In the genomic region with DNA sequence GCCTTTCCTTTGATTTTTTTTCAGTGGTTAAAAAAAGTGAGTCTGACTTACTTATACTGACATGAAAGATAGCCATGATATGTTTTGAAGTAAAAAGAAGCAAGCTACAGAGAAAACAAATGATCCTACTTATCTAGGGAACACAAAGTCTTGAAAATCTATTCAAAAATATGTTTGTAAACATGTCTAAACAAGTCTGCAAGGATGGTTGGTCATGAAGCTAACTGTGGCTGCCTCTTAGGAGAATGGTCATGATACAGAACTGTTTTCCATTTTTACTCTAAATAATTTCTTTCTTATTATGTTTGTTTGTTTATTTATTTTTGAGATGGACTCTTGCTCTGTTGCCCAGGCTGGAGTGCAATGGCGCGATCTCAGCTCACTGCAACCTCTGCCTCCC, we compare ENCODE assay signal across 28 cellular contexts. TPM values are rescaled to one million over a fixed set of nuclear protein-coding genes. Genes with fewer than 3 reads are reported as not detected.
"Had no signal": no experiment of that assay in that cellular context is flagged by ENCODE, and none has a peak within 500 bp of the region (broad histone marks: within the 10 kb centered on the region; RNA-seq: fewer than 3 reads in every experiment).

No MANE protein-coding gene starts in this region.

- H3K4me1 Mint-ChIP-seq: activated B cell treated with CpG ODN at 0.5 μM for 24 hours; activated CD4-positive, alpha-beta T cell treated with anti-CD3 and anti-CD28 coated beads, Interleukin-2, amount 10 ng/mL, durations not matched to agents 24 days and 14 days; activated CD8-positive, alpha-beta memory T cell treated with anti-CD3 and anti-CD28 coated beads, Interleukin-2, amount 10 ng/mL, durations not matched to agents 7 days and 5 days; activated naive CD4-positive, alpha-beta T cell treated with anti-CD3 and anti-CD28 coated beads, Interleukin-2, amount 50 U/mL, for 24 hours had no signal

- H3K36me3 Mint-ChIP-seq: activated CD8-positive, alpha-beta memory T cell treated with anti-CD3 and anti-CD28 coated beads, Interleukin-2, amount 10 ng/mL, durations not matched to agents 7 days and 5 days; activated naive CD4-positive, alpha-beta T cell treated with anti-CD3 and anti-CD28 coated beads, Interleukin-2, amount 50 U/mL, for 24 hours; brain had no signal

- H3K4me3 Mint-ChIP-seq: activated B cell treated with CpG ODN at 0.5 μM for 24 hours; activated CD4-positive, alpha-beta T cell treated with anti-CD3 and anti-CD28 coated beads, Interleukin-2, amount 10 ng/mL, durations not matched to agents 24 days and 14 days; activated CD8-positive, alpha-beta memory T cell treated with anti-CD3 and anti-CD28 coated beads, Interleukin-2, amount 10 ng/mL, durations not matched to agents 7 days and 5 days; activated naive CD4-positive, alpha-beta T cell treated with anti-CD3 and anti-CD28 coated beads, Interleukin-2, amount 50 U/mL, for 24 hours; activated T-cell treated with anti-CD3 and anti-CD28 coated beads, Interleukin-2, amount 50 U/mL, for 24 hours; activated T-helper 1 cell treated with anti-CD3 and anti-CD28 coated beads, Interleukin-12 subunit alpha, Interleukin-12 subunit beta, Interleukin-2, Interleukin-4 antibody, amounts not matched to agents 30 ng/mL and 10 ng/mL and 1 ng/mL, durations not matched to agents 14 hours and 24 hours and 36 hours; brain; T-helper 1 cell treated with Interleukin-12 subunit alpha and Interleukin-12 subunit beta and Interleukin-4 antibody, amounts not matched to agents 30 μg/mL and 1 μg/mL, for 36 hours had no signal

- H3K9me3 ChIP-seq: MG63, Peyer's patch had no signal

- H3K9me3 Mint-ChIP-seq: activated B cell treated with CpG ODN at 0.5 μM for 24 hours; activated CD4-positive, alpha-beta T cell treated with anti-CD3 and anti-CD28 coated beads, Interleukin-2, amount 10 ng/mL, durations not matched to agents 24 days and 14 days; activated naive CD4-positive, alpha-beta T cell treated with anti-CD3 and anti-CD28 coated beads, Interleukin-2, amount 50 U/mL, for 24 hours; activated T-cell treated with anti-CD3 and anti-CD28 coated beads, Interleukin-2, amount 50 U/mL, for 24 hours; activated T-helper 1 cell treated with anti-CD3 and anti-CD28 coated beads, Interleukin-12 subunit alpha, Interleukin-12 subunit beta, Interleukin-2, Interleukin-4 antibody, amounts not matched to agents 30 ng/mL and 10 ng/mL and 1 ng/mL, durations not matched to agents 14 hours and 24 hours and 36 hours; brain; T-helper 1 cell treated with Interleukin-12 subunit alpha and Interleukin-12 subunit beta and Interleukin-4 antibody, amounts not matched to agents 30 μg/mL and 1 μg/mL, for 36 hours had no signal

- H3K4me3 ChIP-seq: MG63, Peyer's patch had no signal

- H3K27ac Mint-ChIP-seq: activated B cell treated with CpG ODN at 0.5 μM for 24 hours; activated CD4-positive, alpha-beta T cell treated with anti-CD3 and anti-CD28 coated beads, Interleukin-2, amount 10 ng/mL, durations not matched to agents 24 days and 14 days; activated CD8-positive, alpha-beta memory T cell treated with anti-CD3 and anti-CD28 coated beads, Interleukin-2, amount 10 ng/mL, durations not matched to agents 7 days and 5 days; activated naive CD4-positive, alpha-beta T cell treated with anti-CD3 and anti-CD28 coated beads, Interleukin-2, amount 50 U/mL, for 24 hours; activated T-cell treated with anti-CD3 and anti-CD28 coated beads, Interleukin-2, amount 50 U/mL, for 24 hours; activated T-helper 1 cell treated with anti-CD3 and anti-CD28 coated beads, Interleukin-12 subunit alpha, Interleukin-12 subunit beta, Interleukin-2, Interleukin-4 antibody, amounts not matched to agents 30 ng/mL and 10 ng/mL and 1 ng/mL, durations not matched to agents 14 hours and 24 hours and 36 hours; brain; T-helper 1 cell treated with Interleukin-12 subunit alpha and Interleukin-12 subunit beta and Interleukin-4 antibody, amounts not matched to agents 30 μg/mL and 1 μg/mL, for 36 hours had no signal

- H3K27ac ChIP-seq: Peyer's patch had no signal

- ATAC-seq: activated CD8-positive, alpha-beta memory T cell treated with anti-CD3 and anti-CD28 coated beads, Interleukin-2, amount 10 ng/mL, durations not matched to agents 7 days and 5 days had no signal

- DNase-seq: activated B cell treated with CpG ODN at 0.5 μM for 24 hours; activated CD4-positive, alpha-beta T cell treated with anti-CD3 and anti-CD28 coated beads for 1 hour; activated CD4-positive, alpha-beta T cell treated with anti-CD3 and anti-CD28 coated beads, Interleukin-2, amount 10 ng/mL, durations not matched to agents 24 days and 14 days; activated CD4-positive, alpha-beta T cell treated with anti-CD3 and anti-CD28 coated beads, Interleukin-2, amount 50 U/mL, for 48 hours; activated CD8-positive, alpha-beta memory T cell treated with anti-CD3 and anti-CD28 coated beads, Interleukin-2, amount 10 ng/mL, durations not matched to agents 7 days and 5 days; activated effector memory CD4-positive, alpha-beta T cell treated with Interleukin-2 at 50 U/mL for 16 hours; activated naive CD4-positive, alpha-beta T cell; activated T-cell treated with anti-CD3 and anti-CD28 coated beads, Interleukin-2, amount 50 U/mL, for 24 hours; amygdala; IMR-90; KBM-7; MG63; NCI-H1105; NCI-H1436; NCI-H1694 treated with DMSO at 0.1 percent for 48 hours; NCI-H2029 treated with DMSO at 0.1 percent for 48 hours; NCI-H345; NCI-H510A treated with DMSO at 0.1 percent for 48 hours; NCI-H69; NK-92 treated with Interleukin-12 subunit alpha and Interleukin-12 subunit beta, amount 100 ng/mL, for 24 hours; Peyer's patch; SHP77 treated with DMSO at 0.1 percent for 48 hours had no signal

- H3K27me3 ChIP-seq: MG63, Peyer's patch had no signal

- H3K36me3 ChIP-seq: MG63, Peyer's patch had no signal

RNA-seq across cellular contexts. Expression of gene FERMT1, which starts 21.5 kb away (rescaled TPM):
- total RNA-seq: activated B cell treated with CpG ODN at 0.5 μM for 24 hours had no signal

RNA-seq across cellular contexts. Expression of gene LRRN4, which starts 47.5 kb away (rescaled TPM):
- total RNA-seq: activated B cell treated with CpG ODN at 0.5 μM for 24 hours; activated CD4-positive, alpha-beta T cell treated with anti-CD3 and anti-CD28 coated beads, Interleukin-2, amount 10 ng/mL, durations not matched to agents 24 days and 14 days; activated CD8-positive, alpha-beta memory T cell treated with anti-CD3 and anti-CD28 coated beads, Interleukin-2, amount 10 ng/mL, durations not matched to agents 7 days and 5 days; activated T-helper 1 cell treated with anti-CD3 and anti-CD28 coated beads, Interleukin-12 subunit alpha, Interleukin-12 subunit beta, Interleukin-2, Interleukin-4 antibody, amounts not matched to agents 30 ng/mL and 10 ng/mL and 1 ng/mL, durations not matched to agents 14 hours and 24 hours and 36 hours; LHCN-M2; Peyer's patch; SK-MEL-5 had no signal
